ENCODE assay signal across 17 cellular contexts in the genomic region with DNA sequence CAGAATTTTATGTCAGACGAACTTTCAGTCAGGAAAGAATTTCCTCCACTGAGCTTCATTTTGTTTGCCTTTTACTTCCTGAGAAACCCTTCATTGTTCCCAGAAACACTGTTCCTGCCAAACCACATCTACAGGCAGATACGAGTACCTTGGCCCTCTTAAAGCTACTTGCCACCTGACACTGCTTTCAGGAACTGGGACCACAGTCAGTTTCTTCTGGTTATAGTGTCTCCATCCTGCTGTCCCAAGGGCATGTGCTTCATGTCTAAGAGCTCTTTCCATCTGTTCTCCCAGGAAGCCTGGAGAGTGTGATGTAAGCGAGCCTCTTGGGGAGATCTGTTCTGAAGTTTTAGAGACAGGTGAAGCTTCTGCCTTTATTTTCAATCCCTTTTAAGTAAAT.
DNase-seq lines count a peak whose midpoint lies in the region; ATAC-seq and TF ChIP-seq lines count a peak whose summit lies in the region.
"Had no signal": no experiment of that assay in that cellular context is flagged by ENCODE, and none has a peak within 500 bp of the region (broad histone marks: within the 10 kb centered on the region; RNA-seq: fewer than 3 reads in every experiment).

No MANE protein-coding gene starts in this region.

- H3K27ac ChIP-seq in WERI-Rb-1, result peak overlapping the region; percentile 54
- no peak overlapping the region for H3K27ac ChIP-seq in left lung
- H3K27ac ChIP-seq: A549, adrenal gland, cardiac muscle cell, SJCRH30 had no signal

- no peaks in the 10 kb centered on the region for H3K27me3 ChIP-seq in WERI-Rb-1 (ENCODE audit: insufficient read depth, low read depth, severe bottlenecking)
- H3K27me3 ChIP-seq in left lung, result no peaks in the 10 kb centered on the region
- H3K27me3 ChIP-seq: adrenal gland, BE2C, cardiac muscle cell, SJCRH30 had no signal

- H3K36me3 ChIP-seq in WERI-Rb-1 (no peaks in the 10 kb centered on the region), left lung (no peaks in the 10 kb centered on the region)
- H3K36me3 ChIP-seq: adrenal gland, BE2C, cardiac muscle cell, SJCRH30 had no signal

- TF ChIP-seq CTCF in WERI-Rb-1 (IDR thresholded peaks at IDR 0.05; ENCODE audit: low read depth, low read length) (no peak), left lung (IDR thresholded peaks at IDR 0.05) (no peak)

- ATAC-seq in left lung (peak; percentile 91), GM18858 (IDR thresholded peaks at IDR 0.05; ENCODE audit: unreplicated experiment) (no peak)
- ATAC-seq: A549; activated CD4-positive, alpha-beta T cell treated with anti-CD3 and anti-CD28 coated beads for 36 hours had no signal

- DNase-seq in NCI-H510A treated with DMSO at 0.1 percent for 48 hours (lab: John Stamatoyannopoulos, UW) (peak; percentile 38), NCI-H510A (lab: John Stamatoyannopoulos, UW) (no peak), WERI-Rb-1 (peak; percentile 57), left lung (peak in 1 of 2 donors; percentile 44), kidney tubule cell (ENCODE audit: low spot score) (no peak), NCI-H2196 treated with DMSO at 0.1 percent for 48 hours (lab: John Stamatoyannopoulos, UW; ENCODE audit: unreplicated experiment) (no peak)
- no peak for DNase-seq in effector CD8-positive, alpha-beta T cell (lab: John Stamatoyannopoulos, UW)
- DNase-seq: activated CD4-positive, alpha-beta T cell treated with anti-CD3 and anti-CD28 coated beads for 36 hours; activated naive CD4-positive, alpha-beta T cell treated with Interleukin-2 at 50 U/mL for 16 hours; activated T-cell treated with anti-CD3 and anti-CD28 coated beads, Interleukin-2, amount 50 U/mL, for 24 hours; adrenal gland; BE2C; T-helper 1 cell had no signal

- no peaks in the 10 kb centered on the region for H3K9me3 ChIP-seq in WERI-Rb-1 (ENCODE audit: severe bottlenecking)
- no peaks in the 10 kb centered on the region for H3K9me3 ChIP-seq in left lung
- H3K9me3 ChIP-seq: A549, adrenal gland, BE2C, SJCRH30 had no signal

- H3K4me3 ChIP-seq in WERI-Rb-1 (ENCODE audit: low read depth, low read length) (no peak overlapping the region), left lung (no peak overlapping the region)
- H3K4me3 ChIP-seq: A549, adrenal gland, cardiac muscle cell, SJCRH30 had no signal

- no peaks in the 10 kb centered on the region for H3K4me1 ChIP-seq in left lung
- H3K4me1 ChIP-seq: A549, adrenal gland, BE2C, SJCRH30 had no signal

- intact Hi-C loops in left lung (cut with DNase I), result no loop called here

Comparison
In these comparisons a context has a peak if more than half of its experiments do, and no peak if none do; other contexts are left out.
1. DNase-seq: peak in NCI-H510A treated with DMSO at 0.1 percent for 48 hours (single experiment) and WERI-Rb-1 (single experiment); none in NCI-H510A (single experiment), kidney tubule cell (single experiment), NCI-H2196 treated with DMSO at 0.1 percent for 48 hours (single experiment) and effector CD8-positive, alpha-beta T cell (single experiment).